8 cellular contexts compared by ENCODE assay signal in genomic region chr2:11583840-11584529, GRCh38. TPM values are rescaled to one million over a fixed set of nuclear protein-coding genes. Genes with fewer than 3 reads are reported as not detected.
DNase-seq lines count a peak whose midpoint lies in the region; ATAC-seq and TF ChIP-seq lines count a peak whose summit lies in the region.

No MANE protein-coding gene starts in this region.

- ATAC-seq in GM18511 (IDR thresholded peaks at IDR 0.05; ENCODE audit: unreplicated experiment), result peak; percentile 90
- ATAC-seq in HG03060 (IDR thresholded peaks at IDR 0.05; ENCODE audit: low read depth, unreplicated experiment), result peak; percentile 94
- peak; percentile 94 to 96 for ATAC-seq in activated CD4-positive, CD25-positive, alpha-beta regulatory T cell treated with anti-CD3 and anti-CD28 coated beads, Interleukin-2, amount 50 U/mL, for 24 hours
- ATAC-seq in lower lobe of right lung, result peak; percentile 71 to 79

- H3K36me3 ChIP-seq in lower lobe of right lung, result no peaks in the 10 kb centered on the region

- intact Hi-C loops in lower lobe of right lung (cut with DNase I), result no loop called here

- H3K27me3 ChIP-seq in lower lobe of right lung (ENCODE audit: low read depth), result no peaks in the 10 kb centered on the region

- CTCF ChIA-PET in AG04449 (lab: Yijun Ruan, JAX), result interaction anchor here (0.5 to 12.2 kb wide), 35 partner anchors 8 to 752 kb away, joined by 3 to 409 read pairs (median 5); a partner anchor contains a TSS

- POLR2A ChIA-PET in AG04449 (lab: Yijun Ruan, JAX), result no interaction called here

- H3K27ac ChIP-seq in lower lobe of right lung, result no peak overlapping the region

- H3K4me3 ChIP-seq in AG04449 (ENCODE audit: low read depth, low read length) (no peak overlapping the region), lower lobe of right lung (no peak overlapping the region)

- H3K9me3 ChIP-seq in lower lobe of right lung, result no peaks in the 10 kb centered on the region

- H3K4me1 ChIP-seq in lower lobe of right lung, result peaks cover 9% of the 10 kb centered on the region

- TF ChIP-seq CTCF in AG04449 (IDR thresholded peaks at IDR 0.05; ENCODE audit: insufficient read depth, low read length, missing control alignments) (peak; percentile 91), lower lobe of right lung (IDR thresholded peaks at IDR 0.05) (peak; percentile 67)

- DNase-seq in AG04449 (ENCODE audit: low read depth, low spot score) (peak; percentile 83), NCI-H2227 treated with DMSO at 0.1 percent for 48 hours (lab: John Stamatoyannopoulos, UW) (peak; percentile 82), cerebellum (ENCODE audit: low spot score) (peak; percentile 57), lower lobe of right lung (peak; percentile 58)
- DNase-seq in stimulated activated CD4-positive, alpha-beta T cell treated with anti-CD3 and anti-CD28 coated beads, TNF-alpha, amount 100 ng/mL, for 4 hours (ENCODE audit: low read depth in 3 of 3), result peak; percentile 68 to 71 (median 68)

RNA-seq across cellular contexts. Expression of gene GREB1, which starts 50.1 kb away (rescaled TPM):
- total RNA-seq in cerebellum (34.0 TPM), lower lobe of right lung (2.3 TPM)

Comparison
In these comparisons a context has a peak if more than half of its experiments do, and no peak if none do; other contexts are left out.
1. RNA of gene GREB1, which starts 50.1 kb away (total RNA-seq): 34.0 TPM in cerebellum (single experiment); 2.3 TPM in lower lobe of right lung (single experiment); every median in the first group is over 10 times any median in the second.
2. Peak in every context shown above with its lines, with median percentiles within 50 percentile points of each other: DNase-seq and ATAC-seq.